9 cellular contexts compared by ENCODE assay signal in the genomic region with DNA sequence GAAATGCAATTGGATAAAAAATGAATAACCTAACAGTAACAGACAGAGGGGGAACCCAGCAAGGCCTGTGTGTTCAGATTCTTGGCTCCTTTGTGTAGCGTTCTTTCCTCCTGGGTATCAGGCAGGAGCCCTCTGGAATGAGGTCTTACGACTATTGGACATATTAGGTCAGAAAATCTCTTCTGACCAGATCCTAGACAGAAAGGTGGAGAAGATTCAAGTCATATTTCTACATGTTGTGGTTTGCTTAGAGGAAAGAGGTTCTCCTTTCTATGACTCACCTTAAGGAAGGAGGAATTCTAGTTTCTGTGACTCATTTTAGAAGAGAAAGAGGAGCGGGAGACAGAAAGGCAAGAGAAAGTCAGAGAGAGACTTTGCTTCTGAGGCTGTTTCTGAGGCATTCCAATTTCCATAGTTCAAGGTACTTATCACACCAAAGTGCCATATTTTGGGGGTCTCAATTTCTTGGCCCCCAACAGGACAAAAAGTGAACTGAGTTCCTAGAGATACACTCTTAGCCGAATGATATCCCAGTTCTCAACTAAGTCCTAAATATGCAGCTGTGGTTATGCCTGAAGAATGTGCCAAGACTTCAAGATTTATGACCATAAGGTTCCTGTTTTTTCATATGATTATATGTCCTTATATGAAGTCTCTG.
DNase-seq lines count a peak whose midpoint lies in the region; ATAC-seq, FAIRE-seq and TF ChIP-seq lines count a peak whose summit lies in the region.
"Had no signal": no experiment of that assay in that cellular context is flagged by ENCODE, and none has a peak within 500 bp of the region (broad histone marks: within the 10 kb centered on the region; RNA-seq: fewer than 3 reads in every experiment).

No MANE protein-coding gene starts in this region.

- no peak for TF ChIP-seq CTCF in K562 (IDR thresholded peaks at IDR 0.05 in 2 of 3, conservative IDR thresholded peaks at IDR 0.05 in 1 of 3; ENCODE audit: insufficient read depth in 2 of 3, low read depth in 1 of 3, low read length in 3 of 3)
- TF ChIP-seq CTCF in upper lobe of right lung (IDR thresholded peaks at IDR 0.05), result no peak
- TF ChIP-seq CTCF in kidney (IDR thresholded peaks at IDR 0.05; ENCODE audit: borderline replicate concordance, extremely low read depth, insufficient read depth), result no peak

- H3K27ac ChIP-seq in K562 (ENCODE audit: extremely low read depth, low read depth, low read length), result 0 out of 3 replicates have a peak overlapping the region, but pooled peaks have one; percentile 3
- no peak overlapping the region for H3K27ac ChIP-seq in upper lobe of right lung
- no peak overlapping the region for H3K27ac ChIP-seq in small intestine (ENCODE audit: low read depth in 1 of 2, low read length in 1 of 2)
- H3K27ac ChIP-seq in kidney (ENCODE audit: low read depth in 2 of 2, low read length in 2 of 2), result no peak overlapping the region

- FAIRE-seq in K562 (lab: Jason Lieb, UNC) (peak; percentile 42), small intestine (lab: Jason Lieb, UNC) (no peak), kidney (lab: Jason Lieb, UNC) (no peak)

- TF ChIP-seq RAD21 in K562 (CRISPR knock-in tag; conservative IDR thresholded peaks at IDR 0.05 in 1 of 2, IDR thresholded peaks at IDR 0.05 in 1 of 2), result no peak

- WGBS in K562 (ENCODE audit: insufficient coverage, low coverage, missing lambda C conversion rate), result 36% methylated on average over 4 of the region's 4 CpGs
- 75 to 91% (median 79%) methylated on average over 4 of the region's 4 CpGs for WGBS in small intestine, 3 donors

- in situ Hi-C loops in K562 (cut with MboI), result no loop called here

- BruUV-seq in K562 (replicated peaks; lab: Mats Ljungman, UMichigan), result no TSS peak

- H3K79me2 ChIP-seq in K562 (ENCODE audit: control insufficient read depth, insufficient read depth, low read length), result no peaks in the 10 kb centered on the region

- no peak overlapping the region for H3K4me3 Mint-ChIP-seq in activated naive CD8-positive, alpha-beta T cell treated with anti-CD3 and anti-CD28 coated beads, Interleukin-2, amount 50 U/mL, for 24 hours
- H3K4me3 Mint-ChIP-seq in activated naive CD8-positive, alpha-beta T cell treated with anti-CD3 and anti-CD28 coated beads for 36 hours, result no peak overlapping the region
- H3K4me3 Mint-ChIP-seq: CD4-positive, CD25-positive, alpha-beta regulatory T cell had no signal

- intact Hi-C loops in K562 (cut with micrococcal nuclease) (no loop called here), upper lobe of right lung (cut with DNase I) (no loop called here), kidney (cut with DNase I) (no loop called here)

- no peaks in the 10 kb centered on the region for H3K36me3 Mint-ChIP-seq in activated naive CD8-positive, alpha-beta T cell treated with anti-CD3 and anti-CD28 coated beads, Interleukin-2, amount 50 U/mL, for 24 hours (ENCODE audit: low read depth)
- no peaks in the 10 kb centered on the region for H3K36me3 Mint-ChIP-seq in activated naive CD8-positive, alpha-beta T cell treated with anti-CD3 and anti-CD28 coated beads for 36 hours
- H3K36me3 Mint-ChIP-seq: CD4-positive, CD25-positive, alpha-beta regulatory T cell had no signal

- H3K4me3 ChIP-seq in K562 (no peak overlapping the region), upper lobe of right lung (no peak overlapping the region), small intestine (ENCODE audit: low read depth in 1 of 2, low read length in 2 of 2) (no peak overlapping the region), kidney (ENCODE audit: low read length in 2 of 2) (no peak overlapping the region)

- no peak for TF ChIP-seq POLR2A in K562 (conservative IDR thresholded peaks at IDR 0.05)

- CTCF ChIA-PET in K562 (lab: Yijun Ruan, JAX; ENCODE audit: low intra/inter-chr PET ratio), result no interaction called here

- H3K36me3 ChIP-seq in K562 (ENCODE audit: control insufficient read depth, insufficient read depth, low read length) (no peaks in the 10 kb centered on the region), upper lobe of right lung (no peaks in the 10 kb centered on the region), small intestine (ENCODE audit: control insufficient read depth in 2 of 2, insufficient read depth in 2 of 2, low read length in 2 of 2) (no peaks in the 10 kb centered on the region), kidney (ENCODE audit: control insufficient read depth in 1 of 2, insufficient read depth in 2 of 2, low read length in 2 of 2) (no peaks in the 10 kb centered on the region)

- TF ChIP-seq EP300 in K562 (IDR thresholded peaks at IDR 0.05; ENCODE audit: low read length), result no peak

- no peaks in the 10 kb centered on the region for H3K27me3 ChIP-seq in K562 (ENCODE audit: control insufficient read depth in 2 of 2, insufficient read depth in 2 of 2, low read length in 2 of 2)
- no peaks in the 10 kb centered on the region for H3K27me3 ChIP-seq in upper lobe of right lung
- no peaks in the 10 kb centered on the region for H3K27me3 ChIP-seq in small intestine (ENCODE audit: control insufficient read depth in 2 of 2, insufficient read depth in 2 of 2, low read length in 2 of 2)

- no peaks in the 10 kb centered on the region for H4K20me1 ChIP-seq in K562 (replicated peaks; ENCODE audit: control insufficient read depth, insufficient read depth, low read length)

- H3K4me2 ChIP-seq in K562 (ENCODE audit: insufficient read depth, low read length), result no peak overlapping the region; the same call in 1 of the 2 replicates

- H3K9me3 Mint-ChIP-seq in activated naive CD8-positive, alpha-beta T cell treated with anti-CD3 and anti-CD28 coated beads, Interleukin-2, amount 50 U/mL, for 24 hours, result no peaks in the 10 kb centered on the region
- no peaks in the 10 kb centered on the region for H3K9me3 Mint-ChIP-seq in activated naive CD8-positive, alpha-beta T cell treated with anti-CD3 and anti-CD28 coated beads for 36 hours
- H3K9me3 Mint-ChIP-seq: CD4-positive, CD25-positive, alpha-beta regulatory T cell had no signal

- no peak overlapping the region for H3K27ac Mint-ChIP-seq in activated naive CD8-positive, alpha-beta T cell treated with anti-CD3 and anti-CD28 coated beads, Interleukin-2, amount 50 U/mL, for 24 hours
- H3K27ac Mint-ChIP-seq in activated naive CD8-positive, alpha-beta T cell treated with anti-CD3 and anti-CD28 coated beads for 36 hours, result no peak overlapping the region
- H3K27ac Mint-ChIP-seq: CD4-positive, CD25-positive, alpha-beta regulatory T cell had no signal

- no peaks in the 10 kb centered on the region for H3K4me1 ChIP-seq in K562 (replicated peaks in 1 of 2; ENCODE audit: control insufficient read depth in 2 of 2, insufficient read depth in 2 of 2, low read length in 2 of 2)
- H3K4me1 ChIP-seq in upper lobe of right lung, result no peaks in the 10 kb centered on the region
- no peaks in the 10 kb centered on the region for H3K4me1 ChIP-seq in small intestine (ENCODE audit: control insufficient read depth in 2 of 2, insufficient read depth in 1 of 2, low read depth in 1 of 2, low read length in 1 of 2)
- H3K4me1 ChIP-seq in kidney (ENCODE audit: control insufficient read depth in 1 of 2, insufficient read depth in 1 of 2, low read depth in 1 of 2, low read length in 2 of 2), result peaks cover 0 to 2% of the 10 kb centered on the region in 2 donors

- POLR2A ChIA-PET in K562 (lab: Yijun Ruan, JAX), result no interaction called here

- DNase-seq in activated naive CD8-positive, alpha-beta T cell treated with anti-CD3 and anti-CD28 coated beads, Interleukin-2, amount 50 U/mL, for 24 hours, result no peak
- no peak for DNase-seq in activated naive CD8-positive, alpha-beta T cell treated with anti-CD3 and anti-CD28 coated beads for 36 hours
- DNase-seq in K562 (ENCODE audit: extremely low read depth in 1 of 4, low spot score in 3 of 4) (peak in 1 of 4 experiments; percentile 5), upper lobe of right lung (no peak), small intestine (no peak), kidney (no peak), NAMALWA (ENCODE audit: low spot score) (no peak)
- DNase-seq: CD4-positive, CD25-positive, alpha-beta regulatory T cell had no signal

- H3K27me3 Mint-ChIP-seq in activated naive CD8-positive, alpha-beta T cell treated with anti-CD3 and anti-CD28 coated beads, Interleukin-2, amount 50 U/mL, for 24 hours, result peaks cover 3% of the 10 kb centered on the region
- no peaks in the 10 kb centered on the region for H3K27me3 Mint-ChIP-seq in activated naive CD8-positive, alpha-beta T cell treated with anti-CD3 and anti-CD28 coated beads for 36 hours

- H3K9me3 ChIP-seq in K562 (replicated peaks; ENCODE audit: control insufficient read depth, insufficient read depth, low read depth, low read length) (no peaks in the 10 kb centered on the region), upper lobe of right lung (no peaks in the 10 kb centered on the region), small intestine (ENCODE audit: control insufficient read depth, low read depth) (no peaks in the 10 kb centered on the region), kidney (ENCODE audit: control insufficient read depth in 1 of 2, low read length in 2 of 2) (no peaks in the 10 kb centered on the region)

- H2AFZ ChIP-seq in K562 (ENCODE audit: low read depth, low read length), result peak overlapping the region; percentile 17

- peaks cover 12% of the 10 kb centered on the region for H3K4me1 Mint-ChIP-seq in activated naive CD8-positive, alpha-beta T cell treated with anti-CD3 and anti-CD28 coated beads, Interleukin-2, amount 50 U/mL, for 24 hours
- peaks cover 18% of the 10 kb centered on the region for H3K4me1 Mint-ChIP-seq in activated naive CD8-positive, alpha-beta T cell treated with anti-CD3 and anti-CD28 coated beads for 36 hours
- H3K4me1 Mint-ChIP-seq: CD4-positive, CD25-positive, alpha-beta regulatory T cell had no signal

- no peaks in the 10 kb centered on the region for H3K9me1 ChIP-seq in K562 (ENCODE audit: control insufficient read depth, insufficient read depth, low read length)

- H3K9ac ChIP-seq in K562 (ENCODE audit: insufficient read depth in 1 of 2, low read depth in 2 of 2, low read length in 2 of 2) (no peak overlapping the region), kidney (ENCODE audit: low read length in 2 of 2) (no peak overlapping the region)

- peak; percentile 57 for ATAC-seq in activated naive CD8-positive, alpha-beta T cell treated with anti-CD3 and anti-CD28 coated beads, Interleukin-2, amount 50 U/mL, for 24 hours
- ATAC-seq in HG03460 (IDR thresholded peaks at IDR 0.05; ENCODE audit: unreplicated experiment) (peak; percentile 83), K562 (no peak; the same call in 2 of the 3 replicates), upper lobe of right lung (peak; percentile 49)

TF ChIP-seq in K562, 482 proteins besides CTCF, POLR2A, EP300 and RAD21 (continues in another document):
- TF ChIP-seq TEAD4 (IDR thresholded peaks at IDR 0.05; ENCODE audit: low read length) (peak; percentile 39; the same call in 1 of the 2 replicates), TEAD4 (CRISPR knock-in tag; IDR thresholded peaks at IDR 0.05; ENCODE audit: borderline replicate concordance) (no peak), SPI1 (IDR thresholded peaks at IDR 0.05; ENCODE audit: borderline replicate concordance, low read depth, low read length) (no peak), ETV5 (CRISPR knock-in tag; IDR thresholded peaks at IDR 0.05; ENCODE audit: low read depth) (no peak), ZNF584 (CRISPR knock-in tag; IDR thresholded peaks at IDR 0.05; ENCODE audit: low read depth) (0 out of 2 replicates have a peak, but pooled peaks have one; percentile 16), ZNF347 (CRISPR knock-in tag; IDR thresholded peaks at IDR 0.05; ENCODE audit: low read depth) (no peak), FOS (IDR thresholded peaks at IDR 0.05; ENCODE audit: extremely low read depth, insufficient read length) (no peak)
